Comparison of ENCODE assay signal across 21 cellular contexts in the genomic region with DNA sequence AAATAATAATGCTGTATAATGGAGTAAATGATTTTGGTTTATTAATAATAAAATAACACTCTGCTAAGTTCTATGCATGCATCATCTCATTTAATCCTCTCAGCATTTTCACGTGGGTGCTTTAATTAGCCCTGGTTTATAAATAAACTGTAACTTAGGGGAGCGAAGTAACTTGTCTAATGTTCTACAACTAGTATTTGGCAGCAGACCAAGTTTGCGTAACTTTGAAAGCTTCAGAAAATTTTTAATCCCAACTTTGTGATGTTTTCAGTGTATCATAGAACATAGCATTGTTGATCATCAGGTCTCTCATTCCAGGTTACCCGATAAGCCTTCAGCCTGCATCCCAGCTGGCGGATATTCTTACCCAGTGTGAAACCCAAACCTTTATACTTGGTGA.
DNase-seq lines count a peak whose midpoint lies in the region; TF ChIP-seq lines count a peak whose summit lies in the region.
"Had no signal": no experiment of that assay in that cellular context is flagged by ENCODE, and none has a peak within 500 bp of the region (broad histone marks: within the 10 kb centered on the region; RNA-seq: fewer than 3 reads in every experiment).

No MANE protein-coding gene starts in this region.

- POLR2A ChIA-PET in HEK293 (lab: Yijun Ruan, JAX): no interaction called here

- DNase-seq in choroid plexus epithelial cell (ENCODE audit: low read depth) (peak; percentile 34), iris pigment epithelial cell (ENCODE audit: low read depth) (peak; percentile 3), retinal pigment epithelial cell (ENCODE audit: low read depth) (peak; percentile 97), globus pallidus (ENCODE audit: low spot score) (no peak), SHP77 (lab: John Stamatoyannopoulos, UW) (no peak)
- DNase-seq in activated CD4-positive, alpha-beta T cell treated with anti-CD3 and anti-CD28 coated beads for 48 hours: no peak
- DNase-seq: 8988T; ACHN; AML-193; BE2C; CD4-positive, alpha-beta T cell; CD8-positive, alpha-beta memory T cell; DMS 273 treated with DMSO at 0.1 percent for 48 hours; DMS79 treated with DMSO at 0.1 percent for 48 hours; GF-D8; H9; HFFc6 had no signal

- no peaks in the 10 kb centered on the region for H3K9me3 ChIP-seq in HEK293 (ENCODE audit: control insufficient read depth, insufficient read depth, low read depth, low read length)
- H3K9me3 ChIP-seq: A549; BE2C; BLaER1 treated with 17β-estradiol and CSF1 and Interleukin-3, amounts not matched to agents 10 nM and 100 nM had no signal

- no peaks in the 10 kb centered on the region for H3K4me1 ChIP-seq in HEK293 (ENCODE audit: control insufficient read depth, insufficient read depth, low read length)
- H3K4me1 ChIP-seq: BE2C; BLaER1 treated with 17β-estradiol and CSF1 and Interleukin-3, amounts not matched to agents 10 nM and 100 nM had no signal

- H3K4me3 ChIP-seq in HEK293 (ENCODE audit: low read depth, low read length) (no peak overlapping the region), choroid plexus epithelial cell (ENCODE audit: low read depth, low read length) (no peak overlapping the region), retinal pigment epithelial cell (ENCODE audit: low read length) (no peak overlapping the region)
- H3K4me3 ChIP-seq: A549; BLaER1 treated with 17β-estradiol and CSF1 and Interleukin-3, amounts not matched to agents 10 nM and 100 nM; GM23338 had no signal

- H3K36me3 ChIP-seq in HEK293 (ENCODE audit: control insufficient read depth in 2 of 2, insufficient read depth in 1 of 2, low read length in 2 of 2): no peaks in the 10 kb centered on the region
- H3K36me3 ChIP-seq: BE2C; BLaER1 treated with 17β-estradiol and CSF1 and Interleukin-3, amounts not matched to agents 10 nM and 100 nM had no signal

- TF ChIP-seq CTCF in HEK293 (tag by site-specific recombination; IDR thresholded peaks at IDR 0.05) (no peak), choroid plexus epithelial cell (conservative IDR thresholded peaks at IDR 0.05; ENCODE audit: low read depth, low read length) (no peak), retinal pigment epithelial cell (conservative IDR thresholded peaks at IDR 0.05; ENCODE audit: low read depth, low read length) (no peak)

- CTCF ChIA-PET in HEK293 (lab: Yijun Ruan, JAX): no interaction called here

- no peak overlapping the region for H3K27ac ChIP-seq in HEK293 (ENCODE audit: extremely low read depth, low read depth, low read length)
- H3K27ac ChIP-seq: BLaER1 treated with 17β-estradiol and CSF1 and Interleukin-3, amounts not matched to agents 10 nM and 100 nM had no signal

TF ChIP-seq in HEK293, 187 proteins besides CTCF, POLR2A, EP300 and RAD21:
- 0 out of 2 replicates have a peak, but pooled peaks have one; percentile 6 for TF ChIP-seq ZNF664 (tag by site-specific recombination; IDR thresholded peaks at IDR 0.05)
- TF ChIP-seq, protein P1, sequence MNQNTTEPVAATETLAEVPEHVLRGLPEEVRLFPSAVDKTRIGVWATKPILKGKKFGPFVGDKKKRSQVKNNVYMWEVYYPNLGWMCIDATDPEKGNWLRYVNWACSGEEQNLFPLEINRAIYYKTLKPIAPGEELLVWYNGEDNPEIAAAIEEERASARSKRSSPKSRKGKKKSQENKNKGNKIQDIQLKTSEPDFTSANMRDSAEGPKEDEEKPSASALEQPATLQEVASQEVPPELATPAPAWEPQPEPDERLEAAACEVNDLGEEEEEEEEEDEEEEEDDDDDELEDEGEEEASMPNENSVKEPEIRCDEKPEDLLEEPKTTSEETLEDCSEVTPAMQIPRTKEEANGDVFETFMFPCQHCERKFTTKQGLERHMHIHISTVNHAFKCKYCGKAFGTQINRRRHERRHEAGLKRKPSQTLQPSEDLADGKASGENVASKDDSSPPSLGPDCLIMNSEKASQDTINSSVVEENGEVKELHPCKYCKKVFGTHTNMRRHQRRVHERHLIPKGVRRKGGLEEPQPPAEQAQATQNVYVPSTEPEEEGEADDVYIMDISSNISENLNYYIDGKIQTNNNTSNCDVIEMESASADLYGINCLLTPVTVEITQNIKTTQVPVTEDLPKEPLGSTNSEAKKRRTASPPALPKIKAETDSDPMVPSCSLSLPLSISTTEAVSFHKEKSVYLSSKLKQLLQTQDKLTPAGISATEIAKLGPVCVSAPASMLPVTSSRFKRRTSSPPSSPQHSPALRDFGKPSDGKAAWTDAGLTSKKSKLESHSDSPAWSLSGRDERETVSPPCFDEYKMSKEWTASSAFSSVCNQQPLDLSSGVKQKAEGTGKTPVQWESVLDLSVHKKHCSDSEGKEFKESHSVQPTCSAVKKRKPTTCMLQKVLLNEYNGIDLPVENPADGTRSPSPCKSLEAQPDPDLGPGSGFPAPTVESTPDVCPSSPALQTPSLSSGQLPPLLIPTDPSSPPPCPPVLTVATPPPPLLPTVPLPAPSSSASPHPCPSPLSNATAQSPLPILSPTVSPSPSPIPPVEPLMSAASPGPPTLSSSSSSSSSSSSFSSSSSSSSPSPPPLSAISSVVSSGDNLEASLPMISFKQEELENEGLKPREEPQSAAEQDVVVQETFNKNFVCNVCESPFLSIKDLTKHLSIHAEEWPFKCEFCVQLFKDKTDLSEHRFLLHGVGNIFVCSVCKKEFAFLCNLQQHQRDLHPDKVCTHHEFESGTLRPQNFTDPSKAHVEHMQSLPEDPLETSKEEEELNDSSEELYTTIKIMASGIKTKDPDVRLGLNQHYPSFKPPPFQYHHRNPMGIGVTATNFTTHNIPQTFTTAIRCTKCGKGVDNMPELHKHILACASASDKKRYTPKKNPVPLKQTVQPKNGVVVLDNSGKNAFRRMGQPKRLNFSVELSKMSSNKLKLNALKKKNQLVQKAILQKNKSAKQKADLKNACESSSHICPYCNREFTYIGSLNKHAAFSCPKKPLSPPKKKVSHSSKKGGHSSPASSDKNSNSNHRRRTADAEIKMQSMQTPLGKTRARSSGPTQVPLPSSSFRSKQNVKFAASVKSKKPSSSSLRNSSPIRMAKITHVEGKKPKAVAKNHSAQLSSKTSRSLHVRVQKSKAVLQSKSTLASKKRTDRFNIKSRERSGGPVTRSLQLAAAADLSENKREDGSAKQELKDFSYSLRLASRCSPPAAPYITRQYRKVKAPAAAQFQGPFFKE (tag by site-specific recombination; IDR thresholded peaks at IDR 0.05; ENCODE audit: borderline replicate concordance): no peak
- TF ChIP-seq, protein P2, sequence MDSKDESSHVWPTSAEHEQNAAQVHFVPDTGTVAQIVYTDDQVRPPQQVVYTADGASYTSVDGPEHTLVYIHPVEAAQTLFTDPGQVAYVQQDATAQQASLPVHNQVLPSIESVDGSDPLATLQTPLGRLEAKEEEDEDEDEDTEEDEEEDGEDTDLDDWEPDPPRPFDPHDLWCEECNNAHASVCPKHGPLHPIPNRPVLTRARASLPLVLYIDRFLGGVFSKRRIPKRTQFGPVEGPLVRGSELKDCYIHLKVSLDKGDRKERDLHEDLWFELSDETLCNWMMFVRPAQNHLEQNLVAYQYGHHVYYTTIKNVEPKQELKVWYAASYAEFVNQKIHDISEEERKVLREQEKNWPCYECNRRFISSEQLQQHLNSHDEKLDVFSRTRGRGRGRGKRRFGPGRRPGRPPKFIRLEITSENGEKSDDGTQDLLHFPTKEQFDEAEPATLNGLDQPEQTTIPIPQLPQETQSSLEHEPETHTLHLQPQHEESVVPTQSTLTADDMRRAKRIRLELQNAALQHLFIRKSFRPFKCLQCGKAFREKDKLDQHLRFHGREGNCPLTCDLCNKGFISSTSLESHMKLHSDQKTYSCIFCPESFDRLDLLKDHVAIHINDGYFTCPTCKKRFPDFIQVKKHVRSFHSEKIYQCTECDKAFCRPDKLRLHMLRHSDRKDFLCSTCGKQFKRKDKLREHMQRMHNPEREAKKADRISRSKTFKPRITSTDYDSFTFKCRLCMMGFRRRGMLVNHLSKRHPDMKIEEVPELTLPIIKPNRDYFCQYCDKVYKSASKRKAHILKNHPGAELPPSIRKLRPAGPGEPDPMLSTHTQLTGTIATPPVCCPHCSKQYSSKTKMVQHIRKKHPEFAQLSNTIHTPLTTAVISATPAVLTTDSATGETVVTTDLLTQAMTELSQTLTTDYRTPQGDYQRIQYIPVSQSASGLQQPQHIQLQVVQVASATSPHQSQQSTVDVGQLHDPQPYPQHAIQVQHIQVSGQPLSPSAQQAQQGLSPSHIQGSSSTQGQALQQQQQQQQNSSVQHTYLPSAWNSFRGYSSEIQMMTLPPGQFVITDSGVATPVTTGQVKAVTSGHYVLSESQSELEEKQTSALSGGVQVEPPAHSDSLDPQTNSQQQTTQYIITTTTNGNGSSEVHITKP (tag by site-specific recombination; IDR thresholded peaks at IDR 0.05): no peak
TF ChIP-seq in HEK293: peak in this region for 1.

Comparison
In these comparisons a context has a peak if more than half of its experiments do, and no peak if none do; other contexts are left out.
1. DNase-seq: peak in choroid plexus epithelial cell (single experiment), iris pigment epithelial cell (single experiment) and retinal pigment epithelial cell (single experiment); none in globus pallidus (single experiment), SHP77 (0 of 2) and activated CD4-positive, alpha-beta T cell treated with anti-CD3 and anti-CD28 coated beads for 48 hours (single experiment).